Comparison of ENCODE assay signal across 8 cellular contexts in the genomic region with DNA sequence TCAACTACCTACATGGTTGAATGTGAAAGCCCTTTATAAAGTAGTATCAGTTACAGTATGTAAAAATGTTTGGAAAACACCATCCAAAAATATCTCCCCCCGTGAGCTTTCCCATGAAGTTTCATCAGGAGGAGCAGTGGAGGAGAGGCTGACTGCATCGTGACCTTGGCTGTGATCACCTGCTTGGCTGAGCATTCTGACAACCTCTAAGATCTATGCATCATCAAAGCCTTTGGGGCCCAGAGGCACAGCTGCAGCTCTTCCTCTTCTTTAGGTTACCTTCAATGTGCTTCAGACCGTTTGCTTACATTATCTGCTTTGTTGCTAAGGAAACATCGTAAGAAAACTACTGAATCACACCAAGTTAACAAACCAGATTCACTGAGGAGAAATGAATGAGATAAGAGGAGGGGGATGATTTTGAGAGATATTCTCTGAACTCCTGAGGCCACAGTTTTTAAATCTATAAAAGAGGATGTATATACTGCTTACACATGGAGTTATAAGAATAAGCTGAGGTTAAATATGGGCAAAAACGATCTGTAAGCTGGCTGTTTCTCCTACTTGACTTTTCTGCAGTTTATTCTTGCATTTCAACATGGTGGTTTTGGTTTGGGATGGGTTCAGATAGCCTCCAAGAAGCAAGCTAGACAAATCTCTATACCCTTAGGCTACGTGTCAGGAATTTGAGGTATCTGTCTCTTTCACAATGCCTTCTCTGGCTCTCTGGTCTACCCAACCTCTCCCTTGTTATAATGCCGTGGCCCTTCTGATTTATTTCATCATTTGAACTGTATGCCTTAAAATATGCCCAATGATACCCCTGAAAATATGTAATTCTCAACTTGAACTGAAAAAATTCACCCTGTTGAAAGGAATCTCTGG. TPM values are rescaled to one million over a fixed set of nuclear protein-coding genes. Genes with fewer than 3 reads are reported as not detected.
DNase-seq lines count a peak whose midpoint lies in the region; ATAC-seq and TF ChIP-seq lines count a peak whose summit lies in the region.

No MANE protein-coding gene starts in this region.

- H3K4me2 ChIP-seq in IMR-90 (ENCODE audit: low read depth, low read length) (no peak overlapping the region), neural progenitor cell (peak overlapping the region; percentile 1)

- H3K27me3 Mint-ChIP-seq in neural progenitor cell (ENCODE audit: insufficient read depth, low read depth): peaks cover 6% of the 10 kb centered on the region

- no peaks in the 10 kb centered on the region for H3K9me3 ChIP-seq in IMR-90 (ENCODE audit: control insufficient read depth, insufficient read depth, low read length)
- H3K9me3 ChIP-seq in neural progenitor cell (ENCODE audit: low read depth): no peaks in the 10 kb centered on the region

- H3K4me1 ChIP-seq in IMR-90 (ENCODE audit: control insufficient read depth, insufficient read depth, low read length) (peaks cover 4% of the 10 kb centered on the region; the same call in 1 of the 2 replicates), neural progenitor cell (peaks cover 53% of the 10 kb centered on the region)

- H2BK120ac ChIP-seq in IMR-90 (ENCODE audit: low read depth, low read length): no peak overlapping the region

- no peak overlapping the region for H4K8ac ChIP-seq in IMR-90 (ENCODE audit: low read depth in 2 of 2, low read length in 2 of 2)

- TF ChIP-seq POLR2A in IMR-90 (IDR thresholded peaks at IDR 0.05; ENCODE audit: low read depth, low read length): no peak

- H3K27ac Mint-ChIP-seq in neural progenitor cell: peak overlapping the region; percentile 42

- ATAC-seq in GM21447 (IDR thresholded peaks at IDR 0.05; ENCODE audit: unreplicated experiment) (peak; percentile 41), IMR-90 (ENCODE audit: low read depth) (peak; percentile 57)

- H3K4me1 Mint-ChIP-seq in neural progenitor cell: peaks cover 42% of the 10 kb centered on the region

- H3K4ac ChIP-seq in IMR-90 (ENCODE audit: low read depth, low read length): no peak overlapping the region

- peaks cover 3% of the 10 kb centered on the region; the same call in 1 of the 2 replicates for H3K9me1 ChIP-seq in IMR-90 (ENCODE audit: insufficient read depth, low read length)

- no TSS peak for BruUV-seq in IMR-90 (replicated peaks; lab: Mats Ljungman, UMichigan)

- H3K9ac ChIP-seq in IMR-90 (ENCODE audit: low read depth, low read length): no peak overlapping the region
- H3K9ac ChIP-seq in neural progenitor cell: no peak overlapping the region

- dilution Hi-C loops in IMR-90 (cut with HindIII; ENCODE audit: low sequenced_read_pairs, unreplicated experiment): no loop called here

- no peak overlapping the region for H2AK9ac ChIP-seq in IMR-90 (replicated peaks; ENCODE audit: low read depth, low read length, poor library complexity)

- no peak overlapping the region for H3K23ac ChIP-seq in IMR-90 (ENCODE audit: low read depth, low read length)

- H3K56ac ChIP-seq in IMR-90 (ENCODE audit: extremely low read depth, insufficient read depth, low read length): no peak overlapping the region

- H3K36me3 ChIP-seq in IMR-90 (ENCODE audit: control insufficient read depth, insufficient read depth, low read length) (no peaks in the 10 kb centered on the region; the same call in 1 of the 2 replicates), neural progenitor cell (no peaks in the 10 kb centered on the region)

- H3F3A ChIP-seq in neural progenitor cell (ENCODE audit: low read depth): peaks cover 22% of the 10 kb centered on the region

- H3K14ac ChIP-seq in IMR-90 (replicated peaks; ENCODE audit: low read depth, low read length): no peak overlapping the region

- in situ Hi-C loops in Caki2 (cut with HindIII; ENCODE audit: low pct_unique_long_range_greater_than_20kb, low sequenced_read_pairs): no loop called here
- in situ Hi-C loops in IMR-90 (cut with MboI; ENCODE audit: low sequenced_read_pairs): loop anchor here (25.0 kb wide), 1 partner anchor 383 kb away; no protein-coding TSS in a partner anchor

- H2BK20ac ChIP-seq in IMR-90 (ENCODE audit: low read depth, low read length): no peak overlapping the region

- H3K27me3 ChIP-seq in IMR-90 (ENCODE audit: control insufficient read depth, insufficient read depth, low read length) (no peaks in the 10 kb centered on the region), neural progenitor cell (no peaks in the 10 kb centered on the region)

- CTCF ChIA-PET in IMR-90 (lab: Yijun Ruan, JAX): interaction anchor here (1.4 to 2.2 kb wide), 2 partner anchors 8 to 17 kb away, joined by 3 to 5 read pairs; no protein-coding TSS in a partner anchor

- H4K5ac ChIP-seq in IMR-90 (ENCODE audit: low read depth, low read length): no peak overlapping the region

- POLR2A ChIA-PET in IMR-90 (lab: Charles Lee; ENCODE audit: unreplicated experiment): interaction anchor here (1.0 kb wide), 1 partner anchor 22 kb away, joined by 3 read pairs; no protein-coding TSS in a partner anchor

- H4K91ac ChIP-seq in IMR-90 (ENCODE audit: insufficient read depth, low read depth, low read length): no peak overlapping the region

- H3K4me3 Mint-ChIP-seq in neural progenitor cell: no peak overlapping the region

- TF ChIP-seq CTCF in IMR-90 (conservative IDR thresholded peaks at IDR 0.05; ENCODE audit: low read depth, low read length) (no peak), neural progenitor cell (IDR thresholded peaks at IDR 0.05) (no peak)

- no peak overlapping the region for H2BK15ac ChIP-seq in IMR-90 (ENCODE audit: low read depth, low read length)

- no peaks in the 10 kb centered on the region for H4K20me1 ChIP-seq in IMR-90 (ENCODE audit: insufficient read depth, low read length)
- no peaks in the 10 kb centered on the region for H4K20me1 ChIP-seq in neural progenitor cell (ENCODE audit: low read depth)

- H3K27ac ChIP-seq in IMR-90 (ENCODE audit: insufficient read depth, low read length) (no peak overlapping the region), neural progenitor cell (no peak overlapping the region)

- DNase-seq in Caki2 (ENCODE audit: low read depth) (peak; percentile 10), IMR-90 (peak; percentile 75), activated T-helper 1 cell treated with Interleukin-2 at 50 U/mL for 16 hours (ENCODE audit: low read depth) (peak; percentile 23), neural progenitor cell (ENCODE audit: low spot score) (peak; percentile 6), NCI-H187 (lab: John Stamatoyannopoulos, UW) (no peak), hepatic stellate cell (ENCODE audit: low spot score) (no peak), HuH-7.5 (ENCODE audit: low spot score) (no peak)

- H2AFZ ChIP-seq in IMR-90 (replicated peaks; ENCODE audit: low read length, poor library complexity): no peak overlapping the region
- H2AFZ ChIP-seq in neural progenitor cell (replicated peaks): no peak overlapping the region

- H3K9me3 Mint-ChIP-seq in neural progenitor cell: no peaks in the 10 kb centered on the region

- H3K4me3 ChIP-seq in IMR-90 (ENCODE audit: insufficient read depth, low read depth, low read length) (no peak overlapping the region), neural progenitor cell (no peak overlapping the region)

- H2AK5ac ChIP-seq in IMR-90 (ENCODE audit: low read depth, low read length): no peak overlapping the region

- no peak overlapping the region for H2BK5ac ChIP-seq in IMR-90 (ENCODE audit: low read depth, low read length, poor library complexity, severe bottlenecking)

- H3K18ac ChIP-seq in IMR-90 (ENCODE audit: low read depth, low read length): no peak overlapping the region

- no peak for TF ChIP-seq RAD21 in IMR-90 (IDR thresholded peaks at IDR 0.05; ENCODE audit: low read length)

- H3K36me3 Mint-ChIP-seq in neural progenitor cell: no peaks in the 10 kb centered on the region

- WGBS in IMR-90 (ENCODE audit: extremely low coverage in 2 of 2, insufficient read length in 1 of 2), 2 experiments: 50% methylated on average over 1 of the region's 7 CpGs; no CpG with 5 or more reads in 1 of the 2 experiments

- H3K79me2 ChIP-seq in neural progenitor cell (ENCODE audit: low read depth): no peaks in the 10 kb centered on the region

- H3K79me1 ChIP-seq in IMR-90 (ENCODE audit: low read depth in 1 of 2, low read length in 2 of 2): no peaks in the 10 kb centered on the region

- intact Hi-C loops in IMR-90 (cut with micrococcal nuclease): no loop called here

TF ChIP-seq in IMR-90, 13 proteins besides CTCF, POLR2A, EP300 and RAD21 (continues in another document):
- TF ChIP-seq MXI1 (IDR thresholded peaks at IDR 0.05; ENCODE audit: borderline replicate concordance, low read depth, low read length): no peak
- no peak for TF ChIP-seq FOS (IDR thresholded peaks at IDR 0.05; ENCODE audit: low read depth, low read length)
- no peak for TF ChIP-seq SMC3 (IDR thresholded peaks at IDR 0.05; ENCODE audit: low read depth, low read length)
- TF ChIP-seq, protein P1, sequence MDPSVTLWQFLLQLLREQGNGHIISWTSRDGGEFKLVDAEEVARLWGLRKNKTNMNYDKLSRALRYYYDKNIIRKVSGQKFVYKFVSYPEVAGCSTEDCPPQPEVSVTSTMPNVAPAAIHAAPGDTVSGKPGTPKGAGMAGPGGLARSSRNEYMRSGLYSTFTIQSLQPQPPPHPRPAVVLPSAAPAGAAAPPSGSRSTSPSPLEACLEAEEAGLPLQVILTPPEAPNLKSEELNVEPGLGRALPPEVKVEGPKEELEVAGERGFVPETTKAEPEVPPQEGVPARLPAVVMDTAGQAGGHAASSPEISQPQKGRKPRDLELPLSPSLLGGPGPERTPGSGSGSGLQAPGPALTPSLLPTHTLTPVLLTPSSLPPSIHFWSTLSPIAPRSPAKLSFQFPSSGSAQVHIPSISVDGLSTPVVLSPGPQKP (IDR thresholded peaks at IDR 0.05; ENCODE audit: borderline replicate concordance, low read depth, low read length): no peak
- 0 out of 2 replicates have a peak, but pooled peaks have one; percentile 7 for TF ChIP-seq BHLHE40 (IDR thresholded peaks at IDR 0.05; ENCODE audit: low read depth, low read length)
- TF ChIP-seq RCOR1 (IDR thresholded peaks at IDR 0.05; ENCODE audit: insufficient replicate concordance, low read length): no peak
- peak; percentile 22; the same call in 1 of the 2 replicates for TF ChIP-seq CEBPB (IDR thresholded peaks at IDR 0.05; ENCODE audit: low read depth, low read length)

RNA-seq across cellular contexts. Expression of a gene that starts 4.0 kb away (rescaled TPM):
- not detected in 2 replicates for total RNA-seq in Caki2 (2014; rRNA removed; shearing (Covaris generic); ENCODE audit: low replicate concordance)
- total RNA-seq in IMR-90 (2012; rRNA removed) (not detected in 2 replicates), neural progenitor cell (ENCODE audit: low replicate concordance) (not detected in 2 replicates)
- not detected in 2 replicates for polyA plus RNA-seq in IMR-90 (2012; rRNA removed)
- polyA plus RNA-seq in IMR-90 (2012; cell fraction: cytosol; rRNA removed): not detected in 2 replicates
- polyA plus RNA-seq in IMR-90 (2012; cell fraction: nucleus; rRNA removed; ENCODE audit: low replicate concordance): not detected in 2 replicates

RNA-seq across cellular contexts. Expression of a gene that starts 42.9 kb away (rescaled TPM):
- total RNA-seq in Caki2 (2014; rRNA removed; shearing (Covaris generic); ENCODE audit: low replicate concordance): 8.8 and 9.0 TPM in 2 replicates
- total RNA-seq in IMR-90 (2012; rRNA removed) (12.5 and 16.1 TPM in 2 replicates), neural progenitor cell (ENCODE audit: low replicate concordance) (2.4 and 4.9 TPM in 2 replicates)
- 6.4 and 7.5 TPM in 2 replicates for polyA plus RNA-seq in IMR-90 (2012; rRNA removed)
- polyA plus RNA-seq in IMR-90 (2012; cell fraction: cytosol; rRNA removed): 1.9 and 5.1 TPM in 2 replicates
- 4.1 and 21.4 TPM in 2 replicates for polyA plus RNA-seq in IMR-90 (2012; cell fraction: nucleus; rRNA removed; ENCODE audit: low replicate concordance)

Comparison
In these comparisons a context has a peak if more than half of its experiments do, and no peak if none do; other contexts are left out.
1. DNase-seq: peak in Caki2 (single experiment), IMR-90 (single experiment), activated T-helper 1 cell treated with Interleukin-2 at 50 U/mL for 16 hours (single experiment) and neural progenitor cell (single experiment); none in NCI-H187 (0 of 2), hepatic stellate cell (single experiment) and HuH-7.5 (single experiment).